ENCODE assay signal across 28 cellular contexts in genomic region chrX:122245175-122245574, GRCh38.
"Had no signal": no experiment of that assay in that cellular context is flagged by ENCODE, and none has a peak within 500 bp of the region (broad histone marks: within the 10 kb centered on the region; RNA-seq: fewer than 3 reads in every experiment).

No MANE protein-coding gene starts in this region.

- H3K4me1 Mint-ChIP-seq: natural killer cell; nephron; neural progenitor cell; stimulated activated effector memory CD8-positive, alpha-beta T cell treated with anti-CD3 and anti-CD28 coated beads, Interleukin-12 subunit alpha, Interleukin-12 subunit beta, amount 100 ng/mL, for 72 hours; stimulated activated naive B cell treated with anti-CD40 and anti-IgM and Interleukin-4, amounts not matched to agents 10 μg/mL and 1 μg/mL and 100 μg/mL, for 72 hours had no signal

- H3K27ac ChIP-seq: neural progenitor cell, ovary, parathyroid adenoma, psoas muscle, right lobe of liver, sigmoid colon, stomach, thoracic aorta, thyroid gland, transverse colon, upper lobe of right lung, uterus had no signal

- H3K4me2 ChIP-seq: neural progenitor cell had no signal

- H3K27me3 ChIP-seq: neural progenitor cell, ovary, right lobe of liver, sigmoid colon, stomach, thyroid gland, transverse colon, upper lobe of right lung, uterus had no signal

- H3K9me3 Mint-ChIP-seq: nephron; neural progenitor cell; stimulated activated effector memory CD8-positive, alpha-beta T cell treated with anti-CD3 and anti-CD28 coated beads, Interleukin-12 subunit alpha, Interleukin-12 subunit beta, amount 100 ng/mL, for 72 hours; stimulated activated naive B cell treated with anti-CD40 and anti-IgM and Interleukin-4, amounts not matched to agents 10 μg/mL and 1 μg/mL and 100 μg/mL, for 72 hours; stimulated activated naive CD8-positive, alpha-beta T cell treated with anti-CD3 and anti-CD28 coated beads, Interleukin-15, Interleukin-2, amounts not matched to agents 100 ng/mL and 50 ng/mL, for 24 hours; type B pancreatic cell had no signal

- H3K27ac Mint-ChIP-seq: natural killer cell; nephron; neural progenitor cell; progenitor cell of endocrine pancreas; stimulated activated effector memory CD8-positive, alpha-beta T cell treated with anti-CD3 and anti-CD28 coated beads, Interleukin-12 subunit alpha, Interleukin-12 subunit beta, amount 100 ng/mL, for 72 hours; stimulated activated naive B cell treated with anti-CD40 and anti-IgM and Interleukin-4, amounts not matched to agents 10 μg/mL and 1 μg/mL and 100 μg/mL, for 72 hours; stimulated activated naive CD8-positive, alpha-beta T cell treated with anti-CD3 and anti-CD28 coated beads, Interleukin-15, Interleukin-2, amounts not matched to agents 100 ng/mL and 50 ng/mL, for 24 hours; type B pancreatic cell had no signal

- H3K4me3 ChIP-seq: neural progenitor cell, ovary, psoas muscle, right lobe of liver, sigmoid colon, stomach, thoracic aorta, thyroid gland, transverse colon, upper lobe of right lung, uterus had no signal

- H3K36me3 Mint-ChIP-seq: natural killer cell; neural progenitor cell; stimulated activated effector memory CD8-positive, alpha-beta T cell treated with anti-CD3 and anti-CD28 coated beads, Interleukin-12 subunit alpha, Interleukin-12 subunit beta, amount 100 ng/mL, for 72 hours; stimulated activated naive B cell treated with anti-CD40 and anti-IgM and Interleukin-4, amounts not matched to agents 10 μg/mL and 1 μg/mL and 100 μg/mL, for 72 hours; type B pancreatic cell had no signal

- H3K4me3 Mint-ChIP-seq: natural killer cell; nephron; neural progenitor cell; stimulated activated effector memory CD8-positive, alpha-beta T cell treated with anti-CD3 and anti-CD28 coated beads, Interleukin-12 subunit alpha, Interleukin-12 subunit beta, amount 100 ng/mL, for 72 hours; stimulated activated naive B cell treated with anti-CD40 and anti-IgM and Interleukin-4, amounts not matched to agents 10 μg/mL and 1 μg/mL and 100 μg/mL, for 72 hours; stimulated activated naive CD8-positive, alpha-beta T cell treated with anti-CD3 and anti-CD28 coated beads, Interleukin-15, Interleukin-2, amounts not matched to agents 100 ng/mL and 50 ng/mL, for 24 hours; type B pancreatic cell had no signal

- H3K79me2 ChIP-seq: parathyroid adenoma had no signal

- H3K9me3 ChIP-seq: ovary, psoas muscle, right lobe of liver, sigmoid colon, stomach, thoracic aorta, thyroid gland, transverse colon, upper lobe of right lung, uterus had no signal

- H3K4me1 ChIP-seq: neural progenitor cell, parathyroid adenoma, psoas muscle, right lobe of liver, sigmoid colon, stomach, thyroid gland, transverse colon, upper lobe of right lung, uterus had no signal

- H3K36me3 ChIP-seq: ovary, right lobe of liver, sigmoid colon, stomach, thoracic aorta, thyroid gland, transverse colon, upper lobe of right lung, uterus had no signal

- H2AFZ ChIP-seq: neural progenitor cell, parathyroid adenoma had no signal

- ATAC-seq: natural killer cell; psoas muscle; right cardiac atrium; right lobe of liver; stimulated activated effector memory CD8-positive, alpha-beta T cell treated with anti-CD3 and anti-CD28 coated beads, Interleukin-12 subunit alpha, Interleukin-12 subunit beta, amount 100 ng/mL, for 72 hours; stimulated activated naive B cell treated with anti-CD40 and anti-IgM and Interleukin-4, amounts not matched to agents 10 μg/mL and 1 μg/mL and 100 μg/mL, for 72 hours; upper lobe of right lung had no signal

- H3K9ac ChIP-seq: neural progenitor cell, parathyroid adenoma had no signal

- FAIRE-seq: small intestine had no signal

- H3K27me3 Mint-ChIP-seq: progenitor cell of endocrine pancreas; stimulated activated naive B cell treated with anti-CD40 and anti-IgM and Interleukin-4, amounts not matched to agents 10 μg/mL and 1 μg/mL and 100 μg/mL, for 72 hours; stimulated activated naive CD8-positive, alpha-beta T cell treated with anti-CD3 and anti-CD28 coated beads, Interleukin-15, Interleukin-2, amounts not matched to agents 100 ng/mL and 50 ng/mL, for 24 hours; type B pancreatic cell had no signal

- DNase-seq: natural killer cell; occipital lobe; ovary; posterior cingulate gyrus; psoas muscle; right cardiac atrium; right lobe of liver; sigmoid colon; small intestine; stimulated activated CD4-positive, alpha-beta T cell treated with anti-CD3 and anti-CD28 coated beads, Interleukin-15, amount 100 ng/mL, for 24 hours; stimulated activated CD4-positive, alpha-beta T cell treated with anti-CD3 and anti-CD28 coated beads, Interleukin-2, amount 100 ng/mL, for 24 hours; stimulated activated CD4-positive, alpha-beta T cell treated with anti-CD3 and anti-CD28 coated beads, Interleukin-2, amount 100 ng/mL, for 48 hours; stimulated activated CD4-positive, alpha-beta T cell treated with anti-CD3 and anti-CD28 coated beads, Interleukin-4, amount 100 ng/mL, for 24 hours; stimulated activated naive B cell treated with anti-CD40 and anti-IgM and Interleukin-4, amounts not matched to agents 10 μg/mL and 1 μg/mL and 100 μg/mL, for 72 hours; stimulated activated naive CD4-positive, alpha-beta T cell treated with Interleukin-2 at 50 U/mL for 16 hours; stomach; thyroid gland; transverse colon; upper lobe of right lung; uterus had no signal
